ENCODE assay signal across 14 cellular contexts in the genomic region with DNA sequence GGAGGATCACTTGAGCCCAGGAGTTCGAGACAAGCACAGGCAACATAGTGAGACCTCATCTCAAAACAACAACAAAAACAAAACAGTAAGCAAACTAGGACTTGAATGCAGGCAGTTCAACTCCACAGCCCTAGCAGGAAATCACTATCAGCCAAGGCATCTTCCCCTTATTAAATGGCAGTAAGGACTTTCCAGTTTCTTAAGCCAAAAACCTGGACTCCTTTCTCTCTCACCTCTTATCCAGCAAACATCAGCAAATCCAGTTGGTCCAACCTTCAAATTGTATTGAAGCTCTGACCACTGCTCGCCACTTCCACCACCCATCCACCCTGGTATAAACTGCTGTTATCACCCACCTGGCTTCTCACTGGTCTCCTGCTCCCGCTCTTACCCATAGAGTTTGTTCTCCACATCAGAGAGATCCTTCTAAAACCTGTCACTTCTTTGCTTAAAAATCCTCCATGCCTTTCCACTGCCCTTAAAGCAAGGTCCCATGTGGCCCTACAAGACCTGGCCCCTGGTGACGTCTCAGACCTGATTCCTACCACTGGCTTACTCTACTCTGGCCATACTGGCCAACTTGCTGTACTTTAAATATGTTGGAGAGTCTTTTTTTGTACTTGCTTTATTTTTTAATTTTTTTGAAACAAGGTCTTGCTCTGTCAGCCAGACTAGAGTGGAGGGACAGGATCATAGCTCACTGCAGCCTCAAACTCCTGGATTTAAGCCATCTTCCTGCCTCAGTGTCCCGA. TPM values are rescaled to one million over a fixed set of nuclear protein-coding genes. Genes with fewer than 3 reads are reported as not detected.
DNase-seq lines count a peak whose midpoint lies in the region; ATAC-seq, FAIRE-seq and TF ChIP-seq lines count a peak whose summit lies in the region.
"Had no signal": no experiment of that assay in that cellular context is flagged by ENCODE, and none has a peak within 500 bp of the region (broad histone marks: within the 10 kb centered on the region; RNA-seq: fewer than 3 reads in every experiment).

No MANE protein-coding gene starts in this region.

- peaks cover 34% of the 10 kb centered on the region for H3K36me3 Mint-ChIP-seq in T-helper 2 cell treated with Interferon-gamma antibody and Interleukin-4, amounts not matched to agents 5 μg/mL and 100 μg/mL, for 36 hours (ENCODE audit: low read depth)
- peaks cover 56% of the 10 kb centered on the region for H3K36me3 Mint-ChIP-seq in activated CD8-positive, alpha-beta T cell treated with anti-CD3 and anti-CD28 coated beads, Interleukin-2, amount 10 ng/mL, durations not matched to agents 7 days and 5 days (ENCODE audit: low read depth)

- intact Hi-C loops in kidney (cut with DNase I): no loop called here

- H3K4me1 ChIP-seq in kidney (ENCODE audit: control insufficient read depth in 1 of 2, insufficient read depth in 1 of 2, low read depth in 1 of 2, low read length in 2 of 2): peaks cover 42 to 51% of the 10 kb centered on the region in 2 donors
- H3K4me1 ChIP-seq in subcutaneous abdominal adipose tissue (ENCODE audit: control insufficient read depth in 5 of 5, insufficient read depth in 5 of 5, low read length in 5 of 5): peaks cover 15 to 64% (median 51%) of the 10 kb centered on the region in 5 donors

- no peaks in the 10 kb centered on the region for H3K9me3 Mint-ChIP-seq in T-helper 2 cell treated with Interferon-gamma antibody and Interleukin-4, amounts not matched to agents 5 μg/mL and 100 μg/mL, for 36 hours
- H3K9me3 Mint-ChIP-seq in activated CD8-positive, alpha-beta T cell treated with anti-CD3 and anti-CD28 coated beads, Interleukin-2, amount 10 ng/mL, durations not matched to agents 7 days and 5 days (ENCODE audit: insufficient read depth): no peaks in the 10 kb centered on the region

- H3K9ac ChIP-seq in kidney (ENCODE audit: low read length in 2 of 2) (peak overlapping the region in 1 of 2 donors; percentile 44), subcutaneous abdominal adipose tissue (ENCODE audit: low read length in 5 of 5) (peak overlapping the region in 2 of 5 donors; percentile 41 to 69)

- peak overlapping the region; percentile 81 for H3K27ac Mint-ChIP-seq in T-helper 2 cell treated with Interferon-gamma antibody and Interleukin-4, amounts not matched to agents 5 μg/mL and 100 μg/mL, for 36 hours
- peak overlapping the region; percentile 75 for H3K27ac Mint-ChIP-seq in activated CD8-positive, alpha-beta T cell treated with anti-CD3 and anti-CD28 coated beads, Interleukin-2, amount 10 ng/mL, durations not matched to agents 7 days and 5 days

- TF ChIP-seq CTCF in kidney (IDR thresholded peaks at IDR 0.05; ENCODE audit: borderline replicate concordance, extremely low read depth, insufficient read depth): no peak

- no peaks in the 10 kb centered on the region for H3K27me3 ChIP-seq in subcutaneous abdominal adipose tissue (ENCODE audit: control insufficient read depth in 5 of 5, insufficient read depth in 4 of 5, low read length in 5 of 5)
- H3K27me3 ChIP-seq: esophagus squamous epithelium had no signal

- H3K27ac ChIP-seq in kidney (ENCODE audit: low read depth in 2 of 2, low read length in 2 of 2) (peak overlapping the region; percentile 60 to 95), subcutaneous abdominal adipose tissue (ENCODE audit: low read depth, low read length) (peak overlapping the region; percentile 77)

- peaks cover 57% of the 10 kb centered on the region for H3K4me1 Mint-ChIP-seq in T-helper 2 cell treated with Interferon-gamma antibody and Interleukin-4, amounts not matched to agents 5 μg/mL and 100 μg/mL, for 36 hours (ENCODE audit: low read depth)
- H3K4me1 Mint-ChIP-seq in activated CD8-positive, alpha-beta T cell treated with anti-CD3 and anti-CD28 coated beads, Interleukin-2, amount 10 ng/mL, durations not matched to agents 7 days and 5 days (ENCODE audit: low read depth): peaks cover 67% of the 10 kb centered on the region

- FAIRE-seq in kidney (lab: Jason Lieb, UNC): no peak
- FAIRE-seq: A204.1 had no signal

- no peak for DNase-seq in T-helper 2 cell treated with Interferon-gamma antibody and Interleukin-4, amounts not matched to agents 5 μg/mL and 100 μg/mL, for 36 hours (ENCODE audit: low spot score)
- no peak for DNase-seq in T-helper 2 cell
- DNase-seq in activated CD8-positive, alpha-beta T cell treated with anti-CD3 and anti-CD28 coated beads, Interleukin-2, amount 10 ng/mL, durations not matched to agents 7 days and 5 days: no peak
- no peak for DNase-seq in kidney
- DNase-seq in NCI-H187 treated with DMSO at 0.1 percent for 48 hours (lab: John Stamatoyannopoulos, UW): no peak
- DNase-seq in T1000 (lab: John Stamatoyannopoulos, UW): no peak
- DNase-seq: activated T-cell treated with anti-CD3 and anti-CD28 coated beads, Interleukin-2, amount 50 U/mL, for 48 hours; esophagus squamous epithelium; NCI-H1092; SIG-M5 had no signal

- no peak overlapping the region for H3K4me3 Mint-ChIP-seq in T-helper 2 cell treated with Interferon-gamma antibody and Interleukin-4, amounts not matched to agents 5 μg/mL and 100 μg/mL, for 36 hours
- no peak overlapping the region for H3K4me3 Mint-ChIP-seq in activated CD8-positive, alpha-beta T cell treated with anti-CD3 and anti-CD28 coated beads, Interleukin-2, amount 10 ng/mL, durations not matched to agents 7 days and 5 days

- POLR2A ChIA-PET in activated CD8-positive, alpha-beta T cell treated with anti-CD3 and anti-CD28 coated beads, Interleukin-2, amount 10 ng/mL, durations not matched to agents 7 days and 5 days (lab: Charles Lee): interaction anchor here (1.0 kb wide), 1 partner anchor 19 kb away, joined by 3 read pairs; no protein-coding TSS in a partner anchor

- no peaks in the 10 kb centered on the region for H3K27me3 Mint-ChIP-seq in T-helper 2 cell treated with Interferon-gamma antibody and Interleukin-4, amounts not matched to agents 5 μg/mL and 100 μg/mL, for 36 hours (ENCODE audit: low read depth)
- no peaks in the 10 kb centered on the region for H3K27me3 Mint-ChIP-seq in activated CD8-positive, alpha-beta T cell treated with anti-CD3 and anti-CD28 coated beads, Interleukin-2, amount 10 ng/mL, durations not matched to agents 7 days and 5 days (ENCODE audit: low read depth)

- H3K9me3 ChIP-seq in kidney (ENCODE audit: control insufficient read depth in 1 of 2, low read length in 2 of 2) (no peaks in the 10 kb centered on the region), subcutaneous abdominal adipose tissue (ENCODE audit: control insufficient read depth in 5 of 5, low read length in 5 of 5) (no peaks in the 10 kb centered on the region)
- H3K9me3 ChIP-seq: esophagus squamous epithelium had no signal

- CTCF ChIA-PET in activated CD8-positive, alpha-beta T cell treated with anti-CD3 and anti-CD28 coated beads, Interleukin-2, amount 10 ng/mL, durations not matched to agents 7 days and 5 days (lab: Charles Lee): interaction anchor here (1.0 to 11.0 kb wide), 5 partner anchors 17 to 82 kb away, joined by 3 to 80 read pairs (median 4); no protein-coding TSS in a partner anchor

- peak overlapping the region in 1 of 2 donors; percentile 2 for H3K4me3 ChIP-seq in kidney (ENCODE audit: low read length in 2 of 2)
- H3K4me3 ChIP-seq in subcutaneous abdominal adipose tissue (ENCODE audit: low read depth in 1 of 5, low read length in 5 of 5): no peak overlapping the region
- H3K4me3 ChIP-seq: esophagus squamous epithelium had no signal

- no peak for ATAC-seq in activated CD8-positive, alpha-beta T cell treated with anti-CD3 and anti-CD28 coated beads, Interleukin-2, amount 10 ng/mL, durations not matched to agents 7 days and 5 days
- no peak for ATAC-seq in GM19328 (IDR thresholded peaks at IDR 0.05; ENCODE audit: unreplicated experiment)

- H3K36me3 ChIP-seq in kidney (ENCODE audit: control insufficient read depth in 1 of 2, insufficient read depth in 2 of 2, low read length in 2 of 2): peaks cover 7 to 20% of the 10 kb centered on the region in 2 donors
- peaks cover 0 to 10% (median 5%) of the 10 kb centered on the region in 5 donors for H3K36me3 ChIP-seq in subcutaneous abdominal adipose tissue (ENCODE audit: control insufficient read depth in 5 of 5, insufficient read depth in 5 of 5, low read length in 5 of 5)

RNA-seq across cellular contexts. Expression of gene BCL2L1, which starts 27.6 kb away (rescaled TPM):
- 10 to 100 TPM; 71.4 to 73.0 TPM for total RNA-seq in activated CD8-positive, alpha-beta T cell treated with anti-CD3 and anti-CD28 coated beads, Interleukin-2, amount 10 ng/mL, durations not matched to agents 7 days and 5 days
- total RNA-seq in kidney: 139 TPM
- 132 TPM for polyA plus RNA-seq in kidney (ENCODE audit: insufficient read depth, low read depth, low replicate concordance)

RNA-seq across cellular contexts. Expression of gene TPX2, which starts 44.1 kb away (rescaled TPM):
- 100 to 1,000 TPM; 172 to 174 TPM for total RNA-seq in activated CD8-positive, alpha-beta T cell treated with anti-CD3 and anti-CD28 coated beads, Interleukin-2, amount 10 ng/mL, durations not matched to agents 7 days and 5 days
- total RNA-seq in kidney: 1.4 TPM
- 0.47 TPM for polyA plus RNA-seq in kidney (ENCODE audit: insufficient read depth, low read depth, low replicate concordance)

RNA-seq across cellular contexts. Expression of gene COX4I2, which starts 57.3 kb away (rescaled TPM):
- total RNA-seq in activated CD8-positive, alpha-beta T cell treated with anti-CD3 and anti-CD28 coated beads, Interleukin-2, amount 10 ng/mL, durations not matched to agents 7 days and 5 days: not detected
- total RNA-seq in kidney: 1.3 TPM
- 6.9 TPM for polyA plus RNA-seq in kidney (ENCODE audit: insufficient read depth, low read depth, low replicate concordance)
- total RNA-seq: lung microvascular endothelial cell had no signal

Comparison
In these comparisons a context has a peak if more than half of its experiments do, and no peak if none do; other contexts are left out.
1. RNA of gene TPX2, which starts 44.1 kb away (total RNA-seq): 172 to 174 TPM in activated CD8-positive, alpha-beta T cell treated with anti-CD3 and anti-CD28 coated beads, Interleukin-2, amount 10 ng/mL, durations not matched to agents 7 days and 5 days; 1.4 TPM in kidney (single experiment); every median in the first group is over 10 times any median in the second.